Comparison of ENCODE assay signal across 13 cellular contexts in the genomic region with DNA sequence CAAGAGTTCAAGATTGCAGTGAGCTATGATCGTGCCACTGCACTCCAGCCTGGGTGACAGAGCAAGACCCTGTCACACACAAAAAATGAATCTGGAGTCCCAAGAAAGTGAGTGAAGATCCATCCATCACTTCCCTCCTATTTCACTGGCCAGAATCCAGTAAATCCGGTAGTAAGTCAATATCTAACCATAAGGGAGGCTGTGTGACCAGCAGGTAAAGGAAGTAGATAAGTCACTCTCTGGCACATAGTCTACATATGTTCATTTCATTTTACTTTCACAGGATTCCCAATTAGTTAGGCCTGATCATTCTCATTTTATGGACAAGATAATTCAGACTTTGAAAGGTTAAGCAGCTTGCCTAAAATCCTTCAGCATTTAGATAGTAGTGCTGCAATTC. TPM values are rescaled to one million over a fixed set of nuclear protein-coding genes. Genes with fewer than 3 reads are reported as not detected.
DNase-seq lines count a peak whose midpoint lies in the region; ATAC-seq and TF ChIP-seq lines count a peak whose summit lies in the region.
"Had no signal": no experiment of that assay in that cellular context is flagged by ENCODE, and none has a peak within 500 bp of the region (broad histone marks: within the 10 kb centered on the region; RNA-seq: fewer than 3 reads in every experiment).

No MANE protein-coding gene starts in this region.

- H3K27ac ChIP-seq in colonic mucosa (peak overlapping the region; percentile 26), mucosa of rectum (ENCODE audit: low read depth in 2 of 2, low read length in 2 of 2) (peak overlapping the region; percentile 1 to 31)

- H3K27me3 Mint-ChIP-seq in Calu3 (ENCODE audit: unreplicated experiment), result no peaks in the 10 kb centered on the region

- H3K36me3 ChIP-seq in colonic mucosa (no peaks in the 10 kb centered on the region), mucosa of rectum (ENCODE audit: control insufficient read depth in 2 of 2, insufficient read depth in 2 of 2, low read length in 2 of 2) (no peaks in the 10 kb centered on the region)
- H3K36me3 ChIP-seq: HAP-1 had no signal

- no TSS peak for BruUV-seq in Calu3 (replicated peaks; lab: Mats Ljungman, UMichigan)

- H3K4me1 ChIP-seq in colonic mucosa, result no peaks in the 10 kb centered on the region
- H3K4me1 ChIP-seq in mucosa of rectum (ENCODE audit: control insufficient read depth in 2 of 2, insufficient read depth in 2 of 2, low read length in 2 of 2), result peaks cover 0 to 9% of the 10 kb centered on the region in 2 donors
- H3K4me1 ChIP-seq: HAP-1 had no signal

- H3K4me1 Mint-ChIP-seq in Calu3 (ENCODE audit: low read depth, unreplicated experiment), result peaks cover 50% of the 10 kb centered on the region

- TF ChIP-seq CTCF in Calu3 (IDR thresholded peaks at IDR 0.05; ENCODE audit: unreplicated experiment) (no peak), colonic mucosa (IDR thresholded peaks at IDR 0.05) (no peak)

- H3K4me3 Mint-ChIP-seq in Calu3 (ENCODE audit: low read depth, unreplicated experiment), result no peak overlapping the region
- H3K4me3 Mint-ChIP-seq: CD14-positive monocyte; CD8-positive, alpha-beta T cell had no signal

- CTCF ChIA-PET in Calu3 (lab: Charles Lee), result no interaction called here

- H3K9ac ChIP-seq in colonic mucosa (ENCODE audit: low read depth in 2 of 2, low read length in 2 of 2) (no peak overlapping the region), mucosa of rectum (ENCODE audit: low read depth in 1 of 2, low read length in 2 of 2) (no peak overlapping the region)

- peaks cover 10% of the 10 kb centered on the region for H3K36me3 Mint-ChIP-seq in Calu3 (ENCODE audit: insufficient read depth, unreplicated experiment)
- H3K36me3 Mint-ChIP-seq: CD8-positive, alpha-beta T cell had no signal

- intact Hi-C loops in Calu3 (cut with micrococcal nuclease; ENCODE audit: unreplicated experiment) (no loop called here), colonic mucosa (cut with DNase I) (no loop called here), left ventricle myocardium superior (cut with micrococcal nuclease) (no loop called here)

- H3K27ac Mint-ChIP-seq in Calu3 (ENCODE audit: unreplicated experiment), result peak overlapping the region; percentile 88
- H3K27ac Mint-ChIP-seq: CD8-positive, alpha-beta T cell had no signal

- no peaks in the 10 kb centered on the region for H3K9me3 ChIP-seq in colonic mucosa
- H3K9me3 ChIP-seq in mucosa of rectum (ENCODE audit: control insufficient read depth in 2 of 2, low read length in 2 of 2), result no peaks in the 10 kb centered on the region
- H3K9me3 ChIP-seq: Caco-2, HAP-1 had no signal

- ATAC-seq in left ventricle myocardium superior, result no peak
- ATAC-seq: CD8-positive, alpha-beta T cell had no signal

- no peaks in the 10 kb centered on the region for H3K9me3 Mint-ChIP-seq in Calu3 (ENCODE audit: low read depth, unreplicated experiment)
- H3K9me3 Mint-ChIP-seq: CD14-positive monocyte; CD8-positive, alpha-beta T cell had no signal

- H3K4me3 ChIP-seq in colonic mucosa (no peak overlapping the region), mucosa of rectum (ENCODE audit: low read length in 2 of 2) (no peak overlapping the region)
- H3K4me3 ChIP-seq: HAP-1 had no signal

- H3K27me3 ChIP-seq in colonic mucosa (no peaks in the 10 kb centered on the region), mucosa of rectum (ENCODE audit: control insufficient read depth in 2 of 2, insufficient read depth in 2 of 2, low read length in 2 of 2) (no peaks in the 10 kb centered on the region)

- no peak for DNase-seq in Calu3
- DNase-seq in DMS53 treated with DMSO at 0.1 percent for 48 hours (lab: John Stamatoyannopoulos, UW; ENCODE audit: unreplicated experiment), result peak; percentile 77
- DNase-seq in colonic mucosa, result no peak
- DNase-seq in NCI-H2171 (lab: John Stamatoyannopoulos, UW), result no peak
- DNase-seq in stimulated activated CD4-positive, alpha-beta T cell treated with anti-CD3 and anti-CD28 coated beads, Interleukin-12 subunit alpha, Interleukin-12 subunit beta, amount 100 ng/mL, for 4 hours, result no peak
- no peak for DNase-seq in left ventricle myocardium superior
- DNase-seq: Caco-2; CD8-positive, alpha-beta T cell; DND-41; GDM1 had no signal

RNA-seq across cellular contexts. Expression of a gene that starts 11.9 kb away (rescaled TPM):
- 30.7 and 37.7 TPM in 2 replicates for total RNA-seq in Calu3 (2022)
- 10 to 100 TPM; 13.3 to 45.6 TPM for total RNA-seq in colonic mucosa
- 104 TPM for total RNA-seq in left ventricle myocardium superior

RNA-seq across cellular contexts. Expression of a gene that starts 42.8 kb away (rescaled TPM):
- 91.9 and 108 TPM in 2 replicates for total RNA-seq in Calu3 (2022)
- 100 to 1,000 TPM in 1 of 2 donors, 10 to 100 TPM in 1; 91.0 to 148 TPM for total RNA-seq in colonic mucosa
- 37.5 TPM for total RNA-seq in left ventricle myocardium superior
